9 cellular contexts compared by ENCODE assay signal in genomic region chr13:21034602-21035190, GRCh38. TPM values are rescaled to one million over a fixed set of nuclear protein-coding genes. Genes with fewer than 3 reads are reported as not detected.
DNase-seq lines count a peak whose midpoint lies in the region; ATAC-seq and TF ChIP-seq lines count a peak whose summit lies in the region.
"Had no signal": no experiment of that assay in that cellular context is flagged by ENCODE, and none has a peak within 500 bp of the region (broad histone marks: within the 10 kb centered on the region; RNA-seq: fewer than 3 reads in every experiment).

No MANE protein-coding gene starts in this region.

- no peaks in the 10 kb centered on the region for H3K9me3 Mint-ChIP-seq in effector memory CD8-positive, alpha-beta T cell
- no peaks in the 10 kb centered on the region for H3K9me3 Mint-ChIP-seq in activated T-helper 1 cell treated with anti-CD3 and anti-CD28 coated beads, Interleukin-12 subunit alpha, Interleukin-12 subunit beta, Interleukin-2, Interleukin-4 antibody, amounts not matched to agents 30 ng/mL and 10 ng/mL and 1 ng/mL, durations not matched to agents 14 hours and 24 hours and 36 hours

- no peaks in the 10 kb centered on the region for H3K9me3 ChIP-seq in A673 (ENCODE audit: low read depth, low read length, poor library complexity, severe bottlenecking)

- H3K4me3 ChIP-seq in A673 (ENCODE audit: low read depth, low read length, poor library complexity, severe bottlenecking), result no peak overlapping the region

- intact Hi-C loops in A673 (cut with micrococcal nuclease; ENCODE audit: unreplicated experiment), result no loop called here
- intact Hi-C loops in activated T-helper 1 cell treated with anti-CD3 and anti-CD28 coated beads, Interleukin-12 subunit alpha, Interleukin-12 subunit beta, Interleukin-2, Interleukin-4 antibody, amounts not matched to agents 30 ng/mL and 10 ng/mL and 1 ng/mL, durations not matched to agents 14 hours and 24 hours and 36 hours (cut with micrococcal nuclease), result no loop called here

- H3K4me1 ChIP-seq in A673 (ENCODE audit: insufficient read depth, low read length, poor library complexity, severe bottlenecking), result peaks cover 29% of the 10 kb centered on the region

- no peaks in the 10 kb centered on the region for H3K27me3 ChIP-seq in A673 (replicated peaks; ENCODE audit: insufficient read depth, low read depth, low read length, poor library complexity)

- peak overlapping the region in 1 of 2 donors; percentile 30 for H3K27ac Mint-ChIP-seq in effector memory CD8-positive, alpha-beta T cell
- H3K27ac Mint-ChIP-seq in activated T-helper 1 cell treated with anti-CD3 and anti-CD28 coated beads, Interleukin-12 subunit alpha, Interleukin-12 subunit beta, Interleukin-2, Interleukin-4 antibody, amounts not matched to agents 30 ng/mL and 10 ng/mL and 1 ng/mL, durations not matched to agents 14 hours and 24 hours and 36 hours, result no peak overlapping the region

- H3K4me1 Mint-ChIP-seq in effector memory CD8-positive, alpha-beta T cell (ENCODE audit: low read depth in 2 of 2), result peaks cover 11 to 18% of the 10 kb centered on the region in 2 donors
- H3K4me1 Mint-ChIP-seq in activated T-helper 1 cell treated with anti-CD3 and anti-CD28 coated beads, Interleukin-12 subunit alpha, Interleukin-12 subunit beta, Interleukin-2, Interleukin-4 antibody, amounts not matched to agents 30 ng/mL and 10 ng/mL and 1 ng/mL, durations not matched to agents 14 hours and 24 hours and 36 hours (ENCODE audit: low read depth), result peaks cover 12% of the 10 kb centered on the region

- POLR2A ChIA-PET in A673 (lab: Charles Lee; ENCODE audit: low non-redundant PET), result interaction anchor here (0.9 kb wide), 1 partner anchor 25 kb away, joined by 3 read pairs; no protein-coding TSS in a partner anchor

- peaks cover 9% of the 10 kb centered on the region for H3K36me3 Mint-ChIP-seq in effector memory CD8-positive, alpha-beta T cell (ENCODE audit: insufficient read depth)
- peaks cover 2% of the 10 kb centered on the region for H3K36me3 Mint-ChIP-seq in activated T-helper 1 cell treated with anti-CD3 and anti-CD28 coated beads, Interleukin-12 subunit alpha, Interleukin-12 subunit beta, Interleukin-2, Interleukin-4 antibody, amounts not matched to agents 30 ng/mL and 10 ng/mL and 1 ng/mL, durations not matched to agents 14 hours and 24 hours and 36 hours (ENCODE audit: low read depth)

- DNase-seq in A673 (ENCODE audit: low spot score) (no peak), myocyte (ENCODE audit: low read depth) (peak; percentile 41), activated gamma-delta T cell (lab: John Stamatoyannopoulos, UW) (no peak), NCI-H2171 treated with DMSO at 0.1 percent for 48 hours (lab: John Stamatoyannopoulos, UW) (no peak)
- no peak for DNase-seq in effector memory CD8-positive, alpha-beta T cell
- DNase-seq in activated T-helper 1 cell treated with anti-CD3 and anti-CD28 coated beads, Interleukin-12 subunit alpha, Interleukin-12 subunit beta, Interleukin-2, Interleukin-4 antibody, amounts not matched to agents 30 ng/mL and 10 ng/mL and 1 ng/mL, durations not matched to agents 14 hours and 24 hours and 36 hours (ENCODE audit: low spot score), result no peak
- DNase-seq: Karpas-422 had no signal

- no TSS peak for BruUV-seq in A673 (replicated peaks; lab: Mats Ljungman, UMichigan)

- H3K27ac ChIP-seq in A673 (ENCODE audit: low read depth, low read length, poor library complexity, severe bottlenecking), result no peak overlapping the region

- TF ChIP-seq CTCF in A673 (conservative IDR thresholded peaks at IDR 0.05; ENCODE audit: low read depth, low read length), result 0 out of 2 replicates have a peak, but pooled peaks have one; percentile 17

- no peak overlapping the region for H3K4me3 Mint-ChIP-seq in effector memory CD8-positive, alpha-beta T cell
- no peak overlapping the region for H3K4me3 Mint-ChIP-seq in activated T-helper 1 cell treated with anti-CD3 and anti-CD28 coated beads, Interleukin-12 subunit alpha, Interleukin-12 subunit beta, Interleukin-2, Interleukin-4 antibody, amounts not matched to agents 30 ng/mL and 10 ng/mL and 1 ng/mL, durations not matched to agents 14 hours and 24 hours and 36 hours

- H3K36me3 ChIP-seq in A673 (ENCODE audit: insufficient read depth, low read length, poor library complexity, severe bottlenecking), result no peaks in the 10 kb centered on the region

- ATAC-seq in HG02885 (IDR thresholded peaks at IDR 0.05; ENCODE audit: poor library complexity, unreplicated experiment) (peak; percentile 51), HG02798 (IDR thresholded peaks at IDR 0.05; ENCODE audit: poor library complexity, unreplicated experiment) (no peak)
- peak; percentile 27 for ATAC-seq in effector memory CD8-positive, alpha-beta T cell (replicated peaks)

- CTCF ChIA-PET in A673 (lab: Charles Lee), result no interaction called here

- no peaks in the 10 kb centered on the region for H3K27me3 Mint-ChIP-seq in effector memory CD8-positive, alpha-beta T cell
- peaks cover 1% of the 10 kb centered on the region for H3K27me3 Mint-ChIP-seq in activated T-helper 1 cell treated with anti-CD3 and anti-CD28 coated beads, Interleukin-12 subunit alpha, Interleukin-12 subunit beta, Interleukin-2, Interleukin-4 antibody, amounts not matched to agents 30 ng/mL and 10 ng/mL and 1 ng/mL, durations not matched to agents 14 hours and 24 hours and 36 hours (ENCODE audit: insufficient read depth)

RNA-seq across cellular contexts. Expression of gene LATS2, which starts 26.7 kb away (rescaled TPM):
- total RNA-seq in A673 (2021), result 13.1 and 14.2 TPM in 2 replicates
- 19.4 and 21.4 TPM in 2 replicates for total RNA-seq in myocyte
- polyA plus RNA-seq in myocyte (2012), result 30.0 TPM
- total RNA-seq in activated T-helper 1 cell treated with anti-CD3 and anti-CD28 coated beads, Interleukin-12 subunit alpha, Interleukin-12 subunit beta, Interleukin-2, Interleukin-4 antibody, amounts not matched to agents 30 ng/mL and 10 ng/mL and 1 ng/mL, durations not matched to agents 14 hours and 24 hours and 36 hours, result 2.2 and 2.5 TPM in 2 replicates
